Comparison of ENCODE assay signal across 25 cellular contexts in genomic region chr1:154503898-154504297, GRCh38. TPM values are rescaled to one million over a fixed set of nuclear protein-coding genes. Genes with fewer than 3 reads are reported as not detected.
DNase-seq lines count a peak whose midpoint lies in the region; ATAC-seq, FAIRE-seq and TF ChIP-seq lines count a peak whose summit lies in the region.
"Had no signal": no experiment of that assay in that cellular context is flagged by ENCODE, and none has a peak within 500 bp of the region (broad histone marks: within the 10 kb centered on the region; RNA-seq: fewer than 3 reads in every experiment).

No MANE protein-coding gene starts in this region.

- H3K56ac ChIP-seq in IMR-90 (ENCODE audit: extremely low read depth, insufficient read depth, low read length) = no peak overlapping the region

- H3K4me3 Mint-ChIP-seq in natural killer cell (peak overlapping the region; percentile 83), glutamatergic neuron (ENCODE audit: unreplicated experiment) (peak overlapping the region; percentile 31), neural crest cell (peak overlapping the region; percentile 50)
- no peak overlapping the region for H3K4me3 Mint-ChIP-seq in natural killer cell treated with Interleukin-12 subunit alpha and Interleukin-12 subunit beta and Interleukin-15 and Interleukin-18, amount 100 ng/mL, for 72 hours
- H3K4me3 Mint-ChIP-seq: HFFc6 had no signal

- in situ Hi-C loops in IMR-90 (cut with MboI; ENCODE audit: low sequenced_read_pairs) = no loop called here

- no peak overlapping the region for H2BK12ac ChIP-seq in neuronal stem cell (ENCODE audit: low read length)

- no peak for ATAC-seq in natural killer cell
- ATAC-seq in natural killer cell treated with Interleukin-12 subunit alpha and Interleukin-12 subunit beta and Interleukin-15 and Interleukin-18, amount 100 ng/mL, for 72 hours = no peak
- ATAC-seq in IMR-90 (ENCODE audit: low read depth) = no peak
- ATAC-seq: SK-N-SH treated with all-trans-retinoic acid at 6 μM for 48 hours had no signal

- CTCF ChIA-PET in IMR-90 (lab: Yijun Ruan, JAX) = no interaction called here

- POLR2A ChIA-PET in IMR-90 (lab: Charles Lee; ENCODE audit: unreplicated experiment) = no interaction called here

- H3K27me3 Mint-ChIP-seq in natural killer cell (ENCODE audit: low read depth in 2 of 2) = peaks cover 55 to 71% of the 10 kb centered on the region in 2 donors
- H3K27me3 Mint-ChIP-seq in natural killer cell treated with Interleukin-12 subunit alpha and Interleukin-12 subunit beta and Interleukin-15 and Interleukin-18, amount 100 ng/mL, for 72 hours = peaks cover 39 to 55% of the 10 kb centered on the region in 2 donors
- H3K27me3 Mint-ChIP-seq in glutamatergic neuron (ENCODE audit: unreplicated experiment) = peaks cover 16% of the 10 kb centered on the region
- peaks cover 89% of the 10 kb centered on the region for H3K27me3 Mint-ChIP-seq in neural crest cell (ENCODE audit: low read depth)

- FAIRE-seq in HTR-8/SVneo (lab: Jason Lieb, UNC) = no peak
- FAIRE-seq: A204.1, H54 had no signal

- H3K27ac ChIP-seq in IMR-90 (ENCODE audit: insufficient read depth, low read length) = no peak overlapping the region
- H3K27ac ChIP-seq in neuronal stem cell (replicated peaks; ENCODE audit: low read length) = no peak overlapping the region
- H3K27ac ChIP-seq: BLaER1 had no signal

- TF ChIP-seq RAD21 in IMR-90 (IDR thresholded peaks at IDR 0.05; ENCODE audit: low read length) = no peak

- dilution Hi-C loops in IMR-90 (cut with HindIII; ENCODE audit: low sequenced_read_pairs, unreplicated experiment) = no loop called here

- H3K36me3 Mint-ChIP-seq in natural killer cell (no peaks in the 10 kb centered on the region), glutamatergic neuron (ENCODE audit: unreplicated experiment) (peaks cover 5% of the 10 kb centered on the region), neural crest cell (ENCODE audit: low read depth) (peaks cover 4% of the 10 kb centered on the region)
- peaks cover 9% of the 10 kb centered on the region for H3K36me3 Mint-ChIP-seq in natural killer cell treated with Interleukin-12 subunit alpha and Interleukin-12 subunit beta and Interleukin-15 and Interleukin-18, amount 100 ng/mL, for 72 hours

- no TSS peak for BruUV-seq in IMR-90 (replicated peaks; lab: Mats Ljungman, UMichigan)

- peaks cover 15% of the 10 kb centered on the region in 2 donors for H3K4me1 Mint-ChIP-seq in natural killer cell
- H3K4me1 Mint-ChIP-seq in natural killer cell treated with Interleukin-12 subunit alpha and Interleukin-12 subunit beta and Interleukin-15 and Interleukin-18, amount 100 ng/mL, for 72 hours (ENCODE audit: low read depth in 2 of 2) = peaks cover 20 to 21% of the 10 kb centered on the region in 2 donors
- H3K4me1 Mint-ChIP-seq in glutamatergic neuron (ENCODE audit: low read depth, unreplicated experiment) = no peaks in the 10 kb centered on the region
- peaks cover 4% of the 10 kb centered on the region for H3K4me1 Mint-ChIP-seq in neural crest cell

- no peaks in the 10 kb centered on the region for H4K20me1 ChIP-seq in IMR-90 (ENCODE audit: insufficient read depth, low read length)
- H4K20me1 ChIP-seq: BLaER1 had no signal

- no peak overlapping the region for H2BK20ac ChIP-seq in IMR-90 (ENCODE audit: low read depth, low read length)

- intact Hi-C loops in natural killer cell (cut with micrococcal nuclease) = no loop called here
- intact Hi-C loops in IMR-90 (cut with micrococcal nuclease) = no loop called here

- H2AK5ac ChIP-seq in IMR-90 (ENCODE audit: low read depth, low read length) (no peak overlapping the region), neuronal stem cell (ENCODE audit: low read depth, low read length) (no peak overlapping the region)

- H3K4me3 ChIP-seq in IMR-90 (ENCODE audit: insufficient read depth, low read depth, low read length) (no peak overlapping the region), neuronal stem cell (ENCODE audit: low read length in 2 of 2) (no peak overlapping the region)
- H3K4me3 ChIP-seq: BLaER1, MG63 had no signal

- DNase-seq in natural killer cell (no peak), IMR-90 (no peak), glutamatergic neuron (no peak), neural crest cell (ENCODE audit: low read depth, low spot score) (no peak), neuronal stem cell (ENCODE audit: low spot score) (no peak), NCI-H526 (lab: John Stamatoyannopoulos, UW) (no peak), HTR-8/SVneo (ENCODE audit: insufficient read length, low spot score) (no peak)
- no peak for DNase-seq in natural killer cell treated with Interleukin-12 subunit alpha and Interleukin-12 subunit beta and Interleukin-15 and Interleukin-18, amount 100 ng/mL, for 72 hours (ENCODE audit: low spot score)
- DNase-seq: DMS 273 treated with DMSO at 0.1 percent for 48 hours, GDM1, HFFc6, Kasumi-1, MG63, NCI-H1092, NCI-H146, NCI-H2081 treated with DMSO at 0.1 percent for 48 hours, NCI-H510A treated with DMSO at 0.1 percent for 48 hours, NCI-H82, SIG-M5 had no signal

- H3K4ac ChIP-seq in IMR-90 (ENCODE audit: low read depth, low read length) (no peak overlapping the region), neuronal stem cell (ENCODE audit: low read length) (no peak overlapping the region)

- no peak for TF ChIP-seq CTCF in natural killer cell (IDR thresholded peaks at IDR 0.05)
- no peak for TF ChIP-seq CTCF in IMR-90 (conservative IDR thresholded peaks at IDR 0.05; ENCODE audit: low read depth, low read length)
- no peak for TF ChIP-seq CTCF in glutamatergic neuron (IDR thresholded peaks at IDR 0.05; ENCODE audit: partially characterized antibody, unreplicated experiment)
- TF ChIP-seq CTCF in neural crest cell (conservative IDR thresholded peaks at IDR 0.05) = no peak

- no peak overlapping the region for H3K4me2 ChIP-seq in IMR-90 (ENCODE audit: low read depth, low read length)
- no peak overlapping the region for H3K4me2 ChIP-seq in neuronal stem cell (ENCODE audit: insufficient read depth, low read length, poor library complexity, severe bottlenecking)
- H3K4me2 ChIP-seq: BLaER1 had no signal

- H3K14ac ChIP-seq in IMR-90 (replicated peaks; ENCODE audit: low read depth, low read length) (no peak overlapping the region), neuronal stem cell (ENCODE audit: low read length) (no peak overlapping the region)

- H3K9me1 ChIP-seq in IMR-90 (ENCODE audit: insufficient read depth, low read length) = no peaks in the 10 kb centered on the region

- H3K36me3 ChIP-seq in IMR-90 (ENCODE audit: control insufficient read depth, insufficient read depth, low read length) (no peaks in the 10 kb centered on the region), neuronal stem cell (replicated peaks in 1 of 2; ENCODE audit: control insufficient read depth in 2 of 2, insufficient read depth in 2 of 2, low read length in 2 of 2) (no peaks in the 10 kb centered on the region)
- H3K36me3 ChIP-seq: BLaER1, MG63 had no signal

- no CpG with 5 or more reads among the region's 5 CpGs for WGBS in IMR-90 (ENCODE audit: extremely low coverage in 2 of 2, insufficient read length in 1 of 2), 2 experiments
- no CpG with 5 or more reads among the region's 5 CpGs for WGBS in neuronal stem cell (ENCODE audit: extremely low coverage in 2 of 2, insufficient read length in 2 of 2, insufficient replicate concordance in 1 of 2), 2 donors

- no peak overlapping the region for H3K27ac Mint-ChIP-seq in natural killer cell
- H3K27ac Mint-ChIP-seq in natural killer cell treated with Interleukin-12 subunit alpha and Interleukin-12 subunit beta and Interleukin-15 and Interleukin-18, amount 100 ng/mL, for 72 hours = no peak overlapping the region
- H3K27ac Mint-ChIP-seq in glutamatergic neuron (ENCODE audit: unreplicated experiment) = no peak overlapping the region
- no peak overlapping the region for H3K27ac Mint-ChIP-seq in neural crest cell (ENCODE audit: unreplicated experiment)
- H3K27ac Mint-ChIP-seq: HFFc6 had no signal

- TF ChIP-seq POLR2A in IMR-90 (IDR thresholded peaks at IDR 0.05; ENCODE audit: low read depth, low read length) = no peak

- no peak overlapping the region for H2AK9ac ChIP-seq in IMR-90 (replicated peaks; ENCODE audit: low read depth, low read length, poor library complexity)

- H3K27me3 ChIP-seq in IMR-90 (ENCODE audit: control insufficient read depth, insufficient read depth, low read length) (peaks cover 80% of the 10 kb centered on the region), neuronal stem cell (ENCODE audit: control insufficient read depth in 3 of 3, insufficient read depth in 3 of 3, low read depth in 1 of 3, low read length in 3 of 3) (peaks cover 29 to 84% (median 48%) of the 10 kb centered on the region in 3 experiments)

- no peaks in the 10 kb centered on the region for H3K9me3 Mint-ChIP-seq in natural killer cell
- H3K9me3 Mint-ChIP-seq in natural killer cell treated with Interleukin-12 subunit alpha and Interleukin-12 subunit beta and Interleukin-15 and Interleukin-18, amount 100 ng/mL, for 72 hours = no peaks in the 10 kb centered on the region
- H3K9me3 Mint-ChIP-seq in glutamatergic neuron (ENCODE audit: unreplicated experiment) = peaks cover 4% of the 10 kb centered on the region
- no peaks in the 10 kb centered on the region for H3K9me3 Mint-ChIP-seq in neural crest cell

- H4K91ac ChIP-seq in IMR-90 (ENCODE audit: insufficient read depth, low read depth, low read length) (no peak overlapping the region), neuronal stem cell (ENCODE audit: low read depth, low read length, poor library complexity) (no peak overlapping the region)

- H2AFZ ChIP-seq in IMR-90 (replicated peaks; ENCODE audit: low read length, poor library complexity) (no peak overlapping the region), neuronal stem cell (ENCODE audit: low read length) (no peak overlapping the region)

- H2BK15ac ChIP-seq in IMR-90 (ENCODE audit: low read depth, low read length) (no peak overlapping the region), neuronal stem cell (ENCODE audit: low read length) (no peak overlapping the region)

- H4K8ac ChIP-seq in IMR-90 (ENCODE audit: low read depth in 2 of 2, low read length in 2 of 2) (no peak overlapping the region), neuronal stem cell (ENCODE audit: low read depth, low read length) (no peak overlapping the region)

- H3K23ac ChIP-seq in IMR-90 (ENCODE audit: low read depth, low read length) (no peak overlapping the region), neuronal stem cell (ENCODE audit: low read depth, low read length, poor library complexity) (no peak overlapping the region)

- no peak overlapping the region for H2BK5ac ChIP-seq in IMR-90 (ENCODE audit: low read depth, low read length, poor library complexity, severe bottlenecking)
- no peak overlapping the region for H2BK5ac ChIP-seq in neuronal stem cell (ENCODE audit: low read length)

- H3K18ac ChIP-seq in IMR-90 (ENCODE audit: low read depth, low read length) (no peak overlapping the region), neuronal stem cell (ENCODE audit: low read length) (no peak overlapping the region)

- H3K9me3 ChIP-seq in IMR-90 (ENCODE audit: control insufficient read depth, insufficient read depth, low read length) (peaks cover 32% of the 10 kb centered on the region), neuronal stem cell (replicated peaks in 1 of 2; ENCODE audit: control insufficient read depth in 2 of 2, insufficient read depth in 1 of 2, low read depth in 1 of 2, low read length in 2 of 2) (peaks cover 8 to 18% of the 10 kb centered on the region in 2 donors)
- H3K9me3 ChIP-seq: MG63 had no signal

- peaks cover 2% of the 10 kb centered on the region; the same call in 1 of the 2 replicates for H3K4me1 ChIP-seq in IMR-90 (ENCODE audit: control insufficient read depth, insufficient read depth, low read length)
- H3K4me1 ChIP-seq in neuronal stem cell (ENCODE audit: control insufficient read depth in 2 of 2, insufficient read depth in 1 of 2, low read depth in 1 of 2, low read length in 2 of 2) = no peaks in the 10 kb centered on the region

- H2BK120ac ChIP-seq in IMR-90 (ENCODE audit: low read depth, low read length) = no peak overlapping the region
- no peak overlapping the region for H2BK120ac ChIP-seq in neuronal stem cell (ENCODE audit: low read depth, low read length)

- no peak overlapping the region for H4K5ac ChIP-seq in IMR-90 (ENCODE audit: low read depth, low read length)

- H3K9ac ChIP-seq in IMR-90 (ENCODE audit: low read depth, low read length) = no peak overlapping the region
- no peak overlapping the region for H3K9ac ChIP-seq in neuronal stem cell (ENCODE audit: low read depth, low read length, poor library complexity)
- H3K9ac ChIP-seq: BLaER1 had no signal

- H3K79me1 ChIP-seq in IMR-90 (ENCODE audit: low read depth in 1 of 2, low read length in 2 of 2) = no peaks in the 10 kb centered on the region
- no peaks in the 10 kb centered on the region for H3K79me1 ChIP-seq in neuronal stem cell (ENCODE audit: low read depth, low read length)

RNA-seq across cellular contexts. Expression of gene SHE, which starts 1.7 kb away (rescaled TPM):
- total RNA-seq in natural killer cell = under 1 TPM in 2 of 3 donors, not detected in 1; 0.10 to 0.14 TPM
- total RNA-seq in natural killer cell treated with Interleukin-12 subunit alpha and Interleukin-12 subunit beta and Interleukin-15 and Interleukin-18, amount 100 ng/mL, for 72 hours = under 1 TPM in 1 of 2 donors, not detected in 1; 0.19 TPM
- not detected in 2 replicates for total RNA-seq in IMR-90 (2012; rRNA removed)
- polyA plus RNA-seq in IMR-90 (2012; rRNA removed) = not detected in 2 replicates
- not detected in 2 replicates for polyA plus RNA-seq in IMR-90 (2012; cell fraction: cytosol; rRNA removed)
- not detected in 2 replicates for polyA plus RNA-seq in IMR-90 (2012; cell fraction: nucleus; rRNA removed; ENCODE audit: low replicate concordance)
- 0.07 TPM for total RNA-seq in glutamatergic neuron (ENCODE audit: unreplicated experiment)
- 0.11 and 0.19 TPM in 2 replicates for total RNA-seq in neural crest cell
- polyA plus RNA-seq in neuronal stem cell (2013, experiment 1 of 2) = 0.10 TPM
- 0.03 TPM for polyA plus RNA-seq in neuronal stem cell (2013, experiment 2 of 2)
- total RNA-seq: HFFc6, RPMI7951 had no signal

RNA-seq across cellular contexts. Expression of gene TDRD10, which starts 1.9 kb away (rescaled TPM):
- total RNA-seq in natural killer cell (under 1 TPM in 1 of 3 donors, not detected in 2; 0.38 TPM), IMR-90 (2012; rRNA removed) (not detected in 2 replicates), glutamatergic neuron (ENCODE audit: unreplicated experiment) (not detected), neural crest cell (not detected in 2 replicates)
- not detected for total RNA-seq in natural killer cell treated with Interleukin-12 subunit alpha and Interleukin-12 subunit beta and Interleukin-15 and Interleukin-18, amount 100 ng/mL, for 72 hours
- polyA plus RNA-seq in IMR-90 (2012; rRNA removed) = not detected in 2 replicates
- polyA plus RNA-seq in IMR-90 (2012; cell fraction: cytosol; rRNA removed) = not detected in 2 replicates
- polyA plus RNA-seq in IMR-90 (2012; cell fraction: nucleus; rRNA removed; ENCODE audit: low replicate concordance) = not detected in 2 replicates
- polyA plus RNA-seq in neuronal stem cell (2013, experiment 1 of 2) = not detected
- polyA plus RNA-seq in neuronal stem cell (2013, experiment 2 of 2) = not detected
- total RNA-seq: Daoy, HFFc6, RPMI7951 had no signal

RNA-seq across cellular contexts. Expression of gene UBE2Q1, which starts 54.6 kb away (rescaled TPM):
- 100 to 1,000 TPM; 100 to 137 (median 112) TPM for total RNA-seq in natural killer cell
- 100 to 1,000 TPM in 1 of 2 donors, 10 to 100 TPM in 1; 95.2 to 123 TPM for total RNA-seq in natural killer cell treated with Interleukin-12 subunit alpha and Interleukin-12 subunit beta and Interleukin-15 and Interleukin-18, amount 100 ng/mL, for 72 hours
- 24.7 and 25.3 TPM in 2 replicates for total RNA-seq in IMR-90 (2012; rRNA removed)
- 20.6 and 21.3 TPM in 2 replicates for polyA plus RNA-seq in IMR-90 (2012; rRNA removed)
- polyA plus RNA-seq in IMR-90 (2012; cell fraction: cytosol; rRNA removed) = 5.2 and 5.9 TPM in 2 replicates
- 17.5 and 18.6 TPM in 2 replicates for polyA plus RNA-seq in IMR-90 (2012; cell fraction: nucleus; rRNA removed; ENCODE audit: low replicate concordance)
- 80.5 TPM for total RNA-seq in glutamatergic neuron (ENCODE audit: unreplicated experiment)
- 89.9 and 94.3 TPM in 2 replicates for total RNA-seq in neural crest cell
- 50.6 TPM for polyA plus RNA-seq in neuronal stem cell (2013, experiment 1 of 2)
- 49.4 TPM for polyA plus RNA-seq in neuronal stem cell (2013, experiment 2 of 2)
